In genomic region chr1:1347663-1348419, GRCh38 we compare ENCODE assay signal across 8 cellular contexts. TPM values are rescaled to one million over a fixed set of nuclear protein-coding genes. Genes with fewer than 3 reads are reported as not detected.
DNase-seq lines count a peak whose midpoint lies in the region; ATAC-seq and TF ChIP-seq lines count a peak whose summit lies in the region.

No MANE protein-coding gene starts in this region.

- TSS peak; percentile 62 for BruUV-seq in PC-3 (replicated peaks; lab: Mats Ljungman, UMichigan)

- H3K9me3 ChIP-seq in PC-3 (ENCODE audit: low read length), result no peaks in the 10 kb centered on the region
- no peaks in the 10 kb centered on the region for H3K9me3 ChIP-seq in neural cell (ENCODE audit: low read length)

- H3K9me2 ChIP-seq in PC-3 (replicated peaks; ENCODE audit: low read length), result no peaks in the 10 kb centered on the region
- no peaks in the 10 kb centered on the region for H3K9me2 ChIP-seq in neural cell (ENCODE audit: insufficient read depth, low read length)

- ATAC-seq in PC-3, result peak; percentile 34
- ATAC-seq in GM19035 (IDR thresholded peaks at IDR 0.05; ENCODE audit: unreplicated experiment), result no peak

- H3K36me3 ChIP-seq in PC-3 (ENCODE audit: low read depth, low read length), result peaks cover under 1% of the 10 kb centered on the region; the same call in 1 of the 2 replicates
- no peaks in the 10 kb centered on the region for H3K36me3 ChIP-seq in neural cell (ENCODE audit: insufficient read depth, low read length)

- H3K4me2 ChIP-seq in PC-3 (ENCODE audit: low read length), result peak overlapping the region; percentile 98
- peak overlapping the region; percentile 89 for H3K4me2 ChIP-seq in neural cell (ENCODE audit: low read length)

- peak; percentile 85 for DNase-seq in ELF-1 (ENCODE audit: low read depth, low spot score)
- peak; percentile 79 for DNase-seq in PC-3
- DNase-seq in epithelial cell of esophagus (ENCODE audit: low read depth), result peak; percentile 54
- DNase-seq in hippocampal formation (lab: John Stamatoyannopoulos, UW), result no peak
- no peak for DNase-seq in GM10266 (ENCODE audit: extremely low spot score)
- DNase-seq in CD1c-positive myeloid dendritic cell (ENCODE audit: extremely low spot score), result no peak

- H3K27me3 ChIP-seq in PC-3 (ENCODE audit: low read length), result no peaks in the 10 kb centered on the region
- peaks cover 2% of the 10 kb centered on the region for H3K27me3 ChIP-seq in neural cell (ENCODE audit: insufficient read depth, low read depth, low read length)

- H4K20me1 ChIP-seq in PC-3 (ENCODE audit: low read length) (no peaks in the 10 kb centered on the region), neural cell (ENCODE audit: insufficient read depth) (peaks cover 13% of the 10 kb centered on the region)

- CTCF ChIA-PET in PC-3 (lab: Charles Lee), result interaction anchor here (0.5 to 1.2 kb wide), 3 partner anchors 54 to 1063 kb away, joined by 3 to 4 read pairs (median 3); no protein-coding TSS in a partner anchor

- H3K27ac ChIP-seq in PC-3 (ENCODE audit: low read length) (peak overlapping the region; percentile 97), neural cell (ENCODE audit: low read length) (no peak overlapping the region)

- peak overlapping the region; percentile 91 for H3K4me3 ChIP-seq in PC-3 (ENCODE audit: low read length)
- H3K4me3 ChIP-seq in epithelial cell of esophagus (ENCODE audit: low read length), result peak overlapping the region; percentile 73
- H3K4me3 ChIP-seq in neural cell (ENCODE audit: low read length), result peak overlapping the region; percentile 82

- intact Hi-C loops in PC-3 (cut with micrococcal nuclease), result loop anchor here (2.0 kb wide), 1 partner anchor 39 kb away; the partner anchor contains the start of gene PUSL1

- H2AFZ ChIP-seq in PC-3 (ENCODE audit: low read length) (0 out of 2 replicates have a peak overlapping the region, but pooled peaks have one; percentile 7), neural cell (ENCODE audit: low read depth, low read length) (no peak overlapping the region)

- POLR2A ChIA-PET in PC-3 (lab: Charles Lee; ENCODE audit: unreplicated experiment), result interaction anchor here (1.4 kb wide), 1 partner anchor 27 kb away, joined by 4 read pairs; the partner anchor contains the start of gene AURKAIP1

- no peak for TF ChIP-seq EP300 in neural cell (conservative IDR thresholded peaks at IDR 0.05; ENCODE audit: poor library complexity, severe bottlenecking)

- H3K4me1 ChIP-seq in PC-3 (ENCODE audit: insufficient read depth, low read length), result peaks cover 52% of the 10 kb centered on the region

- peak overlapping the region; percentile 93 for H3K9ac ChIP-seq in PC-3 (ENCODE audit: low read length)
- peak overlapping the region; percentile 74 for H3K9ac ChIP-seq in neural cell (ENCODE audit: low read length)

- H3K79me2 ChIP-seq in PC-3 (ENCODE audit: low read length) (peaks cover 74% of the 10 kb centered on the region), neural cell (replicated peaks; ENCODE audit: insufficient read depth, low read length) (peaks cover 12% of the 10 kb centered on the region)

- TF ChIP-seq CTCF in PC-3 (conservative IDR thresholded peaks at IDR 0.05; ENCODE audit: low read depth, low read length) (no peak), epithelial cell of esophagus (IDR thresholded peaks at IDR 0.05; ENCODE audit: insufficient read depth, low read depth, low read length, missing control alignments) (no peak), neural cell (IDR thresholded peaks at IDR 0.05; ENCODE audit: poor library complexity, severe bottlenecking) (no peak), GM10266 (IDR thresholded peaks at IDR 0.05; ENCODE audit: control insufficient read depth, insufficient read depth, low read depth, missing control alignments) (no peak)

- no peak for TF ChIP-seq RAD21 in neural cell (conservative IDR thresholded peaks at IDR 0.05)

- peaks cover 3% of the 10 kb centered on the region for H3F3A ChIP-seq in PC-3 (ENCODE audit: low read length, unreplicated experiment)
- no peaks in the 10 kb centered on the region for H3F3A ChIP-seq in neural cell (ENCODE audit: insufficient read depth, low read length, poor library complexity, severe bottlenecking)

TF ChIP-seq in neural cell, 6 proteins besides CTCF, POLR2A, EP300 and RAD21:
- TF ChIP-seq POLR2AphosphoS5 (IDR thresholded peaks at IDR 0.05), result no peak
- no peak for TF ChIP-seq EZH2 (IDR thresholded peaks at IDR 0.05; ENCODE audit: borderline replicate concordance, insufficient read depth, low read length, poor library complexity, severe bottlenecking)
- no peak for TF ChIP-seq TAF1 (IDR thresholded peaks at IDR 0.05; ENCODE audit: low read depth)
- TF ChIP-seq MXI1 (conservative IDR thresholded peaks at IDR 0.05; ENCODE audit: poor library complexity, severe bottlenecking), result no peak
- no peak for TF ChIP-seq SMC3 (conservative IDR thresholded peaks at IDR 0.05; ENCODE audit: poor library complexity)
- TF ChIP-seq REST (IDR thresholded peaks at IDR 0.05; ENCODE audit: borderline replicate concordance), result no peak

RNA-seq across cellular contexts. Expression of gene DVL1, which starts 1.4 kb away (rescaled TPM):
- total RNA-seq in PC-3 (2014; rRNA removed), result 626 and 813 TPM in 2 replicates
- polyA plus RNA-seq in neural cell, result 100 and 102 TPM in 2 replicates
- 76.4 and 91.8 TPM in 2 replicates for polyA minus RNA-seq in neural cell

RNA-seq across cellular contexts. Expression of gene MXRA8, which starts 10.5 kb away (rescaled TPM):
- total RNA-seq in PC-3 (2014; rRNA removed), result 25.3 and 29.0 TPM in 2 replicates
- 0.92 and 1.7 TPM in 2 replicates for polyA plus RNA-seq in neural cell
- not detected in 2 replicates for polyA minus RNA-seq in neural cell

RNA-seq across cellular contexts. Expression of gene TAS1R3, which starts 16.8 kb away (rescaled TPM):
- 1.9 and 4.3 TPM in 2 replicates for total RNA-seq in PC-3 (2014; rRNA removed)
- 1.0 and 1.2 TPM in 2 replicates for polyA plus RNA-seq in neural cell
- polyA minus RNA-seq in neural cell, result 0.73 and 1.6 TPM in 2 replicates

RNA-seq across cellular contexts. Expression of gene CPTP, which starts 23.2 kb away (rescaled TPM):
- total RNA-seq in PC-3 (2014; rRNA removed), result 141 and 168 TPM in 2 replicates
- polyA plus RNA-seq in neural cell, result 9.9 and 13.3 TPM in 2 replicates
- 21.6 and 22.4 TPM in 2 replicates for polyA minus RNA-seq in neural cell

RNA-seq across cellular contexts. Expression of gene INTS11, which starts 23.4 kb away (rescaled TPM):
- 254 and 324 TPM in 2 replicates for total RNA-seq in PC-3 (2014; rRNA removed)
- polyA plus RNA-seq in neural cell, result 131 and 132 TPM in 2 replicates
- polyA minus RNA-seq in neural cell, result 48.9 and 50.2 TPM in 2 replicates

Comparison
In these comparisons a context has a peak if more than half of its experiments do, and no peak if none do; other contexts are left out.
1. DNase-seq: peak in ELF-1 (single experiment), PC-3 (single experiment) and epithelial cell of esophagus (single experiment); none in hippocampal formation (0 of 2), GM10266 (single experiment) and CD1c-positive myeloid dendritic cell (single experiment).
2. Peak in every context shown above with its lines, with median percentiles within 50 percentile points of each other: H3K4me3 ChIP-seq.